ENCODE assay signal across 25 cellular contexts in genomic region chr6:125824946-125825786, GRCh38. TPM values are rescaled to one million over a fixed set of nuclear protein-coding genes. Genes with fewer than 3 reads are reported as not detected.
A peak's percentile ranks its signal among the peaks of the same experiment; 100 is the strongest.
DNase-seq lines count a peak whose midpoint lies in the region; ATAC-seq and TF ChIP-seq lines count a peak whose summit lies in the region.
"Had no signal": no experiment of that assay in that cellular context is flagged by ENCODE, and none has a peak within 500 bp of the region (broad histone marks: within the 10 kb centered on the region; RNA-seq: fewer than 3 reads in every experiment).

No MANE protein-coding gene starts in this region.

- H3K4me1 ChIP-seq in BE2C = peaks cover 66% of the 10 kb centered on the region

- ATAC-seq in GM18520 (IDR thresholded peaks at IDR 0.05; ENCODE audit: unreplicated experiment) = no peak
- ATAC-seq in HG02973 (IDR thresholded peaks at IDR 0.05; ENCODE audit: unreplicated experiment) = no peak
- ATAC-seq: activated naive CD8-positive, alpha-beta T cell treated with anti-CD3 and anti-CD28 coated beads, Interleukin-2, amount 50 U/mL, for 24 hours; activated T-cell treated with anti-CD3 and anti-CD28 coated beads, Interleukin-2, amount 50 U/mL, for 4 hours; mucosa of descending colon had no signal

- peaks cover 3% of the 10 kb centered on the region; the same call in 1 of the 2 replicates for H3K9me3 ChIP-seq in BE2C
- H3K9me3 ChIP-seq: BLaER1, Caco-2, MG63, mucosa of descending colon, SJSA1, tibial nerve had no signal

- H3K27me3 Mint-ChIP-seq in glutamatergic neuron (ENCODE audit: unreplicated experiment) (peaks cover 1% of the 10 kb centered on the region), Calu3 (ENCODE audit: unreplicated experiment) (no peaks in the 10 kb centered on the region)
- H3K27me3 Mint-ChIP-seq: activated naive CD8-positive, alpha-beta T cell treated with anti-CD3 and anti-CD28 coated beads, Interleukin-2, amount 50 U/mL, for 24 hours had no signal

- intact Hi-C loops in Calu3 (cut with micrococcal nuclease; ENCODE audit: unreplicated experiment) = no loop called here

- no peaks in the 10 kb centered on the region for H3K36me3 Mint-ChIP-seq in glutamatergic neuron (ENCODE audit: unreplicated experiment)
- H3K36me3 Mint-ChIP-seq in Calu3 (ENCODE audit: insufficient read depth, unreplicated experiment) = peaks cover 5% of the 10 kb centered on the region

- no TSS peak for BruUV-seq in Calu3 (replicated peaks; lab: Mats Ljungman, UMichigan)

- peak overlapping the region; percentile 15; the same call in 1 of the 2 replicates for H3K4me3 ChIP-seq in BE2C (ENCODE audit: low read depth, low read length)
- H3K4me3 ChIP-seq: BLaER1, dorsolateral prefrontal cortex, MG63, mucosa of descending colon, SJSA1, skin epidermis, tibial nerve had no signal

- H3K4me3 Mint-ChIP-seq in glutamatergic neuron (ENCODE audit: unreplicated experiment) = peak overlapping the region; percentile 59
- no peak overlapping the region for H3K4me3 Mint-ChIP-seq in Calu3 (ENCODE audit: low read depth, unreplicated experiment)
- H3K4me3 Mint-ChIP-seq: activated naive CD8-positive, alpha-beta T cell treated with anti-CD3 and anti-CD28 coated beads, Interleukin-2, amount 50 U/mL, for 24 hours; activated T-cell treated with anti-CD3 and anti-CD28 coated beads, Interleukin-2, amount 50 U/mL, for 4 hours; nephron had no signal

- DNase-seq in NCI-H2227 (lab: John Stamatoyannopoulos, UW; ENCODE audit: unreplicated experiment) (peak; percentile 3), NCI-H2227 treated with DMSO at 0.1 percent for 48 hours (lab: John Stamatoyannopoulos, UW) (no peak), BE2C (peak; percentile 50), NCI-H2171 treated with DMSO at 0.1 percent for 48 hours (lab: John Stamatoyannopoulos, UW) (peak; percentile 88), glutamatergic neuron (no peak), Calu3 (no peak)
- DNase-seq: activated gamma-delta T cell treated with Interleukin-2 at 50 U/mL for 16 hours; activated naive CD8-positive, alpha-beta T cell treated with anti-CD3 and anti-CD28 coated beads, Interleukin-2, amount 50 U/mL, for 24 hours; activated T-cell treated with anti-CD3 and anti-CD28 coated beads, Interleukin-2, amount 50 U/mL, for 4 hours; Caco-2; dorsolateral prefrontal cortex; H7; islet precursor cell; KBM-7; MG63; mucosa of descending colon; NCI-H1417; NCI-H526 treated with DMSO at 0.1 percent for 48 hours had no signal

- H3K36me3 ChIP-seq in BE2C = peaks cover 29% of the 10 kb centered on the region
- H3K36me3 ChIP-seq: SJSA1 had no signal

- H3K4me1 Mint-ChIP-seq in glutamatergic neuron (ENCODE audit: low read depth, unreplicated experiment) = peaks cover 25% of the 10 kb centered on the region
- H3K4me1 Mint-ChIP-seq in Calu3 (ENCODE audit: low read depth, unreplicated experiment) = peaks cover 8% of the 10 kb centered on the region

- H3K27ac Mint-ChIP-seq in glutamatergic neuron (ENCODE audit: unreplicated experiment) (peak overlapping the region; percentile 96), Calu3 (ENCODE audit: unreplicated experiment) (no peak overlapping the region)
- H3K27ac Mint-ChIP-seq: activated naive CD8-positive, alpha-beta T cell treated with anti-CD3 and anti-CD28 coated beads, Interleukin-2, amount 50 U/mL, for 24 hours; nephron had no signal

- no peaks in the 10 kb centered on the region for H3K27me3 ChIP-seq in BE2C
- H3K27me3 ChIP-seq: BLaER1, dorsolateral prefrontal cortex, MG63, SJSA1, tibial nerve had no signal

- H3K9me3 Mint-ChIP-seq in glutamatergic neuron (ENCODE audit: unreplicated experiment) (peaks cover 5% of the 10 kb centered on the region), Calu3 (ENCODE audit: low read depth, unreplicated experiment) (no peaks in the 10 kb centered on the region)
- H3K9me3 Mint-ChIP-seq: activated naive CD8-positive, alpha-beta T cell treated with anti-CD3 and anti-CD28 coated beads, Interleukin-2, amount 50 U/mL, for 24 hours; nephron had no signal

- CTCF ChIA-PET in Calu3 (lab: Charles Lee) = interaction anchor here (0.6 to 0.7 kb wide), 2 partner anchors 7 to 44 kb away, joined by 4 read pairs; no protein-coding TSS in a partner anchor

- no peak for TF ChIP-seq CTCF in BE2C (IDR thresholded peaks at IDR 0.05; ENCODE audit: low read depth, low read length)
- TF ChIP-seq CTCF in glutamatergic neuron (IDR thresholded peaks at IDR 0.05; ENCODE audit: partially characterized antibody, unreplicated experiment) = no peak
- TF ChIP-seq CTCF in Calu3 (IDR thresholded peaks at IDR 0.05; ENCODE audit: unreplicated experiment) = no peak

RNA-seq across cellular contexts. Expression of gene NCOA7, which starts 34.4 kb away (rescaled TPM):
- polyA plus RNA-seq in BE2C (2012; ENCODE audit: insufficient read depth, insufficient read length, low read depth) = 72.5 TPM
- total RNA-seq in glutamatergic neuron (ENCODE audit: unreplicated experiment) (23.5 TPM), Calu3 (2022) (97.1 and 102 TPM in 2 replicates)

Comparison
In these comparisons a context has a peak if more than half of its experiments do, and no peak if none do; other contexts are left out.
1. DNase-seq: peak in NCI-H2227 (single experiment), BE2C (single experiment) and NCI-H2171 treated with DMSO at 0.1 percent for 48 hours (single experiment); none in NCI-H2227 treated with DMSO at 0.1 percent for 48 hours (single experiment), glutamatergic neuron (single experiment) and Calu3 (single experiment).